Comparison of ENCODE assay signal across 9 cellular contexts in genomic region chr7:120272896-120273475, GRCh38. TPM values are rescaled to one million over a fixed set of nuclear protein-coding genes. Genes with fewer than 3 reads are reported as not detected.
DNase-seq lines count a peak whose midpoint lies in the region; ATAC-seq lines count a peak whose summit lies in the region.
"Had no signal": no experiment of that assay in that cellular context is flagged by ENCODE, and none has a peak within 500 bp of the region (broad histone marks: within the 10 kb centered on the region; RNA-seq: fewer than 3 reads in every experiment).

Gene KCND2, plus strand, starts transcription at chr7:120273175.

- H3K4me3 ChIP-seq in iPS DF 6.9 (ENCODE audit: low read length): peak within 1 kb of the TSS; percentile 77

- H3K9me3 ChIP-seq in iPS DF 6.9 (ENCODE audit: control insufficient read depth, insufficient read depth, low read length): no peaks in the 10 kb centered on the region

- peaks cover 29% of the 10 kb centered on the region for H3K27me3 Mint-ChIP-seq in activated naive CD8-positive, alpha-beta T cell treated with anti-CD3 and anti-CD28 coated beads, Interleukin-2, amount 10 ng/mL, durations not matched to agents 7 days and 5 days
- H3K27me3 Mint-ChIP-seq in stimulated activated memory B cell treated with anti-CD40 and anti-IgM and Interleukin-4, amounts not matched to agents 10 μg/mL and 1 μg/mL and 100 μg/mL, for 72 hours: peaks cover 33% of the 10 kb centered on the region

- H3K4me1 Mint-ChIP-seq in activated naive CD8-positive, alpha-beta T cell treated with anti-CD3 and anti-CD28 coated beads, Interleukin-2, amount 10 ng/mL, durations not matched to agents 7 days and 5 days: peaks cover 5% of the 10 kb centered on the region
- H3K4me1 Mint-ChIP-seq in stimulated activated memory B cell treated with anti-CD40 and anti-IgM and Interleukin-4, amounts not matched to agents 10 μg/mL and 1 μg/mL and 100 μg/mL, for 72 hours: peaks cover 11% of the 10 kb centered on the region

- H3K36me3 ChIP-seq in iPS DF 6.9 (ENCODE audit: control insufficient read depth, insufficient read depth, low read length): no peaks in the 10 kb centered on the region

- H3K36me3 Mint-ChIP-seq in activated naive CD8-positive, alpha-beta T cell treated with anti-CD3 and anti-CD28 coated beads, Interleukin-2, amount 10 ng/mL, durations not matched to agents 7 days and 5 days: peaks cover 2% of the 10 kb centered on the region
- no peaks in the 10 kb centered on the region for H3K36me3 Mint-ChIP-seq in stimulated activated memory B cell treated with anti-CD40 and anti-IgM and Interleukin-4, amounts not matched to agents 10 μg/mL and 1 μg/mL and 100 μg/mL, for 72 hours

- H3K27ac ChIP-seq in iPS DF 6.9 (ENCODE audit: low read length): no peak within 1 kb of the TSS

- no peaks in the 10 kb centered on the region for H3K9me3 Mint-ChIP-seq in activated naive CD8-positive, alpha-beta T cell treated with anti-CD3 and anti-CD28 coated beads, Interleukin-2, amount 10 ng/mL, durations not matched to agents 7 days and 5 days
- H3K9me3 Mint-ChIP-seq in stimulated activated memory B cell treated with anti-CD40 and anti-IgM and Interleukin-4, amounts not matched to agents 10 μg/mL and 1 μg/mL and 100 μg/mL, for 72 hours: no peaks in the 10 kb centered on the region

- peak within 1 kb of the TSS; percentile 81 for H3K4me3 Mint-ChIP-seq in activated naive CD8-positive, alpha-beta T cell treated with anti-CD3 and anti-CD28 coated beads, Interleukin-2, amount 10 ng/mL, durations not matched to agents 7 days and 5 days
- peak within 1 kb of the TSS; percentile 34 for H3K4me3 Mint-ChIP-seq in stimulated activated memory B cell treated with anti-CD40 and anti-IgM and Interleukin-4, amounts not matched to agents 10 μg/mL and 1 μg/mL and 100 μg/mL, for 72 hours

- no CpG with 5 or more reads among the region's 59 CpGs for WGBS in iPS DF 6.9 (ENCODE audit: insufficient coverage, insufficient read length)

- POLR2A ChIA-PET in activated naive CD8-positive, alpha-beta T cell treated with anti-CD3 and anti-CD28 coated beads, Interleukin-2, amount 10 ng/mL, durations not matched to agents 7 days and 5 days (lab: Charles Lee): no interaction called here

- DNase-seq in D341Med (ENCODE audit: low spot score): peak; percentile 68
- no peak for DNase-seq in activated naive CD8-positive, alpha-beta T cell treated with anti-CD3 and anti-CD28 coated beads, Interleukin-2, amount 10 ng/mL, durations not matched to agents 7 days and 5 days
- DNase-seq in iPS DF 6.9 (ENCODE audit: low read depth, low spot score): no peak
- DNase-seq in cerebellar nuclear complex (lab: John Stamatoyannopoulos, UW): no peak
- no peak for DNase-seq in SK-N-DZ (ENCODE audit: low spot score)

- ATAC-seq in GM19467 (IDR thresholded peaks at IDR 0.05; ENCODE audit: unreplicated experiment): peak; percentile 20
- ATAC-seq in HG03558 (IDR thresholded peaks at IDR 0.05; ENCODE audit: extremely low read depth, unreplicated experiment): peak; percentile 15
- peak; percentile 26 for ATAC-seq in activated naive CD8-positive, alpha-beta T cell treated with anti-CD3 and anti-CD28 coated beads, Interleukin-2, amount 10 ng/mL, durations not matched to agents 7 days and 5 days (ENCODE audit: low read depth)
- ATAC-seq in stimulated activated memory B cell treated with anti-CD40 and anti-IgM and Interleukin-4, amounts not matched to agents 10 μg/mL and 1 μg/mL and 100 μg/mL, for 72 hours: no peak

- H3K27ac Mint-ChIP-seq in activated naive CD8-positive, alpha-beta T cell treated with anti-CD3 and anti-CD28 coated beads, Interleukin-2, amount 10 ng/mL, durations not matched to agents 7 days and 5 days: no peak within 1 kb of the TSS
- no peak within 1 kb of the TSS for H3K27ac Mint-ChIP-seq in stimulated activated memory B cell treated with anti-CD40 and anti-IgM and Interleukin-4, amounts not matched to agents 10 μg/mL and 1 μg/mL and 100 μg/mL, for 72 hours

- peaks cover 4% of the 10 kb centered on the region for H3K4me1 ChIP-seq in iPS DF 6.9 (ENCODE audit: control insufficient read depth, insufficient read depth, low read length)

- H3K27me3 ChIP-seq in iPS DF 6.9 (ENCODE audit: control insufficient read depth, insufficient read depth, low read length): no peaks in the 10 kb centered on the region

RNA-seq across cellular contexts. Expression of gene KCND2, which starts in this region (rescaled TPM):
- total RNA-seq in activated naive CD8-positive, alpha-beta T cell treated with anti-CD3 and anti-CD28 coated beads, Interleukin-2, amount 10 ng/mL, durations not matched to agents 7 days and 5 days: not detected
- polyA plus RNA-seq in SK-N-DZ (2014; cell fraction: cytosol; rRNA removed): 4.6 and 5.1 TPM in 2 replicates
- 2.4 and 2.8 TPM in 2 replicates for polyA plus RNA-seq in SK-N-DZ (2014; cell fraction: nucleus; rRNA removed)
- total RNA-seq: M059J had no signal

Comparison
In these comparisons a context has a peak if more than half of its experiments do, and no peak if none do; other contexts are left out.
1. Peak in ATAC-seq in activated naive CD8-positive, alpha-beta T cell treated with anti-CD3 and anti-CD28 coated beads, Interleukin-2, amount 10 ng/mL, durations not matched to agents 7 days and 5 days; RNA of the gene not detected or under 1 TPM.